ENCODE assay signal across 8 cellular contexts in the genomic region with DNA sequence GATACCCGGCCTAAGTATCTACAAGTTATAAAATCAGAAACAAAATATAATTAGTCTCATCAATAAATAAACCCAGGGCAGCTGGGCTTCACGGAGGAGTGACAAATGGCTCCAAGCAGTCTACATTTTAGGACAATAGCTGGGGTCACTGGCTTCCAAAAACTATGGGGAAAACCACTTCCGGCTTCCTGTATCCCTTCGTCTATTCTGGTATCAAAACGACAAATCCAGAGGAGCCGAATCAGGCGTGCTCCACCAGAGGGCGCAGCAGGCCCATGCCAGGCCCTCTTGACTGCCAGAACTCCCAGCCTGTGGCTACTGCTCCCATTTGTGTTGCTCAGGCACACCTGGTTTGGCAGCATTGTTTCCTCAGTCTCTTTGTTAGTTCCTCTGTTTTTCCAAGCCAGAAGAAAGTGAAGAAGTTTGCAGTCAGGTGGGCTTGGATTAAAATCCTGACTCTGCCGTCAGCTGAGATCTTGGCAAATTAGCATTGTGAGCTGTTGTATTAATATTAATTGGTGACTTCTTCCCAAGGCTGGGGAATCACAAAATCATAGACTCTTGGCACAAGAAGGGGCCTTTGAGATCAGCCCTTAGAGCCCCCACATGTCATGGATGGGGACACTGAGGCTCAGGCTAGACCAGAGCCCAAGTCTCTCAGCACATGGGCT. TPM values are rescaled to one million over a fixed set of nuclear protein-coding genes. Genes with fewer than 3 reads are reported as not detected.
DNase-seq lines count a peak whose midpoint lies in the region; ATAC-seq and TF ChIP-seq lines count a peak whose summit lies in the region.

No MANE protein-coding gene starts in this region.

- peak; percentile 98 for TF ChIP-seq CTCF in A673 (conservative IDR thresholded peaks at IDR 0.05; ENCODE audit: low read depth, low read length)
- TF ChIP-seq CTCF in right atrium auricular region (IDR thresholded peaks at IDR 0.05): peak; percentile 94 to 97
- peak; percentile 94 to 97 (median 96) for TF ChIP-seq CTCF in uterus (IDR thresholded peaks at IDR 0.05)

- ATAC-seq in GM18868 (IDR thresholded peaks at IDR 0.05; ENCODE audit: unreplicated experiment) (peak; percentile 52), T-cell (replicated peaks in 1 of 4) (peak in 3 of 4 experiments; percentile 63 to 75 (median 68))

- BruUV-seq in A673 (replicated peaks; lab: Mats Ljungman, UMichigan): no TSS peak

- H3K27ac ChIP-seq in A673 (ENCODE audit: low read depth, low read length, poor library complexity, severe bottlenecking) (no peak overlapping the region), right atrium auricular region (peak overlapping the region; percentile 45 to 56), rectal smooth muscle tissue (ENCODE audit: low read depth, low read length) (peak overlapping the region; percentile 28), uterus (peak overlapping the region; percentile 50 to 52)

- H3K9me3 Mint-ChIP-seq in T-cell: no peaks in the 10 kb centered on the region

- peaks cover 10% of the 10 kb centered on the region for H3K36me3 Mint-ChIP-seq in T-cell

- H3K27me3 ChIP-seq in A673 (replicated peaks; ENCODE audit: insufficient read depth, low read depth, low read length, poor library complexity) (no peaks in the 10 kb centered on the region), right atrium auricular region (no peaks in the 10 kb centered on the region), rectal smooth muscle tissue (ENCODE audit: control insufficient read depth, insufficient read depth, low read length) (no peaks in the 10 kb centered on the region), uterus (no peaks in the 10 kb centered on the region)

- intact Hi-C loops in A673 (cut with micrococcal nuclease; ENCODE audit: unreplicated experiment): loop anchor here (1.0 to 5.0 kb wide), 5 partner anchors 74 to 284 kb away; a partner anchor contains a TSS
- intact Hi-C loops in uterus (cut with DNase I; ENCODE audit: low total_unique reads): loop anchor here (5.0 kb wide), 1 partner anchor 184 kb away; no protein-coding TSS in a partner anchor

- H3K9ac ChIP-seq in rectal smooth muscle tissue (ENCODE audit: low read length): no peak overlapping the region

- DNase-seq in A673 (ENCODE audit: low spot score): peak; percentile 90
- DNase-seq in NCI-H1417 treated with DMSO at 0.1 percent for 48 hours (lab: John Stamatoyannopoulos, UW): peak; percentile 27
- DNase-seq in T-cell: peak in 33 of 34 experiments; percentile 14 to 66 (median 45)
- DNase-seq in amniotic stem cell (lab: John Stamatoyannopoulos, UW): peak; percentile 54
- DNase-seq in right atrium auricular region (ENCODE audit: low spot score): peak; percentile 93
- peak; percentile 92 to 93 for DNase-seq in uterus

- H3K4me3 ChIP-seq in A673 (ENCODE audit: low read depth, low read length, poor library complexity, severe bottlenecking) (no peak overlapping the region), right atrium auricular region (no peak overlapping the region), rectal smooth muscle tissue (ENCODE audit: low read length) (no peak overlapping the region), uterus (no peak overlapping the region)

- H3K9me3 ChIP-seq in A673 (ENCODE audit: low read depth, low read length, poor library complexity, severe bottlenecking): no peaks in the 10 kb centered on the region
- H3K9me3 ChIP-seq in right atrium auricular region: no peaks in the 10 kb centered on the region
- no peaks in the 10 kb centered on the region for H3K9me3 ChIP-seq in uterus

- H3K4me1 Mint-ChIP-seq in T-cell: peaks cover 5 to 11% (median 7%) of the 10 kb centered on the region in 3 donors

- no peak overlapping the region for H3K4me3 Mint-ChIP-seq in T-cell

- CTCF ChIA-PET in A673 (lab: Charles Lee): interaction anchor here (0.6 to 1.4 kb wide), 3 partner anchors 65 to 107 kb away, joined by 3 to 7 read pairs (median 3); no protein-coding TSS in a partner anchor
- CTCF ChIA-PET in T-cell (lab: Charles Lee): interaction anchor here (0.5 to 1.6 kb wide), 7 partner anchors 27 to 692 kb away, joined by 3 to 6 read pairs (median 3); no protein-coding TSS in a partner anchor

- TF ChIP-seq POLR2A in uterus (IDR thresholded peaks at IDR 0.05): peak in 1 of 2 donors; percentile 31

- H3K4me1 ChIP-seq in A673 (ENCODE audit: insufficient read depth, low read length, poor library complexity, severe bottlenecking) (peaks cover 2% of the 10 kb centered on the region), right atrium auricular region (peaks cover 0 to 5% of the 10 kb centered on the region in 2 donors), rectal smooth muscle tissue (ENCODE audit: control insufficient read depth, insufficient read depth, low read length) (peaks cover 3% of the 10 kb centered on the region), uterus (no peaks in the 10 kb centered on the region)

- no peak overlapping the region for H3K27ac Mint-ChIP-seq in T-cell

- H3K27me3 Mint-ChIP-seq in T-cell: no peaks in the 10 kb centered on the region

- H3K36me3 ChIP-seq in A673 (ENCODE audit: insufficient read depth, low read length, poor library complexity, severe bottlenecking): no peaks in the 10 kb centered on the region
- H3K36me3 ChIP-seq in right atrium auricular region: no peaks in the 10 kb centered on the region
- H3K36me3 ChIP-seq in rectal smooth muscle tissue (ENCODE audit: control insufficient read depth, insufficient read depth, low read length): no peaks in the 10 kb centered on the region
- no peaks in the 10 kb centered on the region for H3K36me3 ChIP-seq in uterus

- POLR2A ChIA-PET in A673 (lab: Charles Lee; ENCODE audit: low non-redundant PET): interaction anchor here (0.7 kb wide), 1 partner anchor 30 kb away, joined by 3 read pairs; no protein-coding TSS in a partner anchor
- POLR2A ChIA-PET in T-cell (lab: Charles Lee): interaction anchor here in 1 of 2 donors (0.6 kb wide), 1 partner anchor 460 kb away, joined by 4 read pairs; no protein-coding TSS in a partner anchor

RNA-seq across cellular contexts. Expression of a gene that starts 11.6 kb away (rescaled TPM):
- 65.9 and 71.9 TPM in 2 replicates for total RNA-seq in A673 (2021)
- 10 to 100 TPM; 42.4 to 56.6 (median 50.5) TPM for total RNA-seq in T-cell
- total RNA-seq in right atrium auricular region: 10 to 100 TPM; 26.8 to 27.8 TPM
- total RNA-seq in uterus: 10 to 100 TPM; 13.6 to 69.0 (median 52.9) TPM

RNA-seq across cellular contexts. Expression of a gene that starts 54.7 kb away (rescaled TPM):
- 28.4 and 43.7 TPM in 2 replicates for total RNA-seq in A673 (2021)
- total RNA-seq in T-cell: 1 to 10 TPM; 6.3 to 8.8 (median 8.4) TPM
- total RNA-seq in right atrium auricular region: 1,000 to 10,000 TPM; 1,444 to 3,478 TPM
- total RNA-seq in uterus: 1,000 to 10,000 TPM in 2 of 4 donors, 100 to 1,000 TPM in 2; 567 to 1,619 (median 884) TPM

Comparison
In these comparisons a context has a peak if more than half of its experiments do, and no peak if none do; other contexts are left out.
1. DNase-seq: peak in every context shown above with its lines; median percentile 93 in right atrium auricular region; 92 in uterus; 90 in A673; 54 in amniotic stem cell; 45 in T-cell; 27 in NCI-H1417 treated with DMSO at 0.1 percent for 48 hours.
2. RNA of a gene that starts 54.7 kb away (total RNA-seq): 1,444 to 3,478 TPM in right atrium auricular region and 567 to 1,619 TPM in uterus; 28.4 to 43.7 TPM in A673 and 6.3 to 8.8 TPM in T-cell; every median in the first group is over 10 times any median in the second.
3. Peak in every context shown above with its lines, with median percentiles within 50 percentile points of each other: CTCF ChIP-seq.